ENCODE assay signal across 15 cellular contexts in the genomic region with DNA sequence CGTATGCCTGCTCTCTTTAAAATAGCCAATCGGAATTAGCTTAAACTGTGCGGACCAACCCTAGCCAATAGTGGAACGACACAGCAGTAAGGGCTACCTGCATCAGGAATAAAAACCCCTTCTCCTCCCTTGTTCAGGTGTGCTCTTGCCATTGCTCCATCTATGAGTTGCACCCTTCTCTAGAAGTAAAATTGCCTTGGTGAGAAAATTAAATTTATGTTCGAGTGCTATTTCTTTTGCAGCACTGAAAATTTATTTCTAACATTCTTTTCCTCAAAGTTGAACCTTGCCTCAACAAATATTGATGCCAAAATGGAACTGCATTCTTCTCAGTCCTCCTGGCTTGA.
"Had no signal": no experiment of that assay in that cellular context is flagged by ENCODE, and none has a peak within 500 bp of the region (broad histone marks: within the 10 kb centered on the region; RNA-seq: fewer than 3 reads in every experiment).

No MANE protein-coding gene starts in this region.

- ATAC-seq: gastrocnemius medialis, heart right ventricle had no signal

- H3K36me3 Mint-ChIP-seq: activated naive CD8-positive, alpha-beta T cell treated with anti-CD3 and anti-CD28 coated beads, Interleukin-2, amount 10 ng/mL, durations not matched to agents 7 days and 5 days had no signal

- H3K36me3 ChIP-seq: brain microvascular endothelial cell, gastrocnemius medialis, heart right ventricle, neural progenitor cell, ovary, thoracic aorta had no signal

- H3K4me2 ChIP-seq: neural progenitor cell had no signal

- H3K4me1 Mint-ChIP-seq: activated CD4-positive, alpha-beta T cell treated with anti-CD3 and anti-CD28 coated beads, Interleukin-2, amount 10 ng/mL, durations not matched to agents 7 days and 5 days; activated naive CD8-positive, alpha-beta T cell treated with anti-CD3 and anti-CD28 coated beads, Interleukin-2, amount 10 ng/mL, durations not matched to agents 7 days and 5 days; naive B cell had no signal

- H3K4me3 Mint-ChIP-seq: activated CD4-positive, alpha-beta T cell treated with anti-CD3 and anti-CD28 coated beads, Interleukin-2, amount 10 ng/mL, durations not matched to agents 7 days and 5 days; activated naive CD8-positive, alpha-beta T cell treated with anti-CD3 and anti-CD28 coated beads, Interleukin-2, amount 10 ng/mL, durations not matched to agents 7 days and 5 days; naive B cell; neural progenitor cell; T-helper 2 cell treated with Interferon-gamma antibody and Interleukin-4, amounts not matched to agents 5 μg/mL and 100 μg/mL, for 36 hours had no signal

- DNase-seq: activated CD4-positive, alpha-beta T cell treated with anti-CD3 and anti-CD28 coated beads, Interleukin-2, amount 10 ng/mL, durations not matched to agents 7 days and 5 days; activated CD8-positive, alpha-beta memory T cell treated with anti-CD3 and anti-CD28 coated beads for 24 hours; activated naive CD4-positive, alpha-beta T cell; activated naive CD8-positive, alpha-beta T cell treated with anti-CD3 and anti-CD28 coated beads, Interleukin-2, amount 10 ng/mL, durations not matched to agents 7 days and 5 days; cortex of kidney; effector CD4-positive, alpha-beta T cell; gastrocnemius medialis; heart right ventricle; naive B cell; ovary; stimulated activated CD4-positive, alpha-beta T cell treated with anti-CD3 and anti-CD28 coated beads, Interleukin-12 subunit alpha, Interleukin-12 subunit beta, amount 100 ng/mL, for 4 hours had no signal

- H3K4me1 ChIP-seq: gastrocnemius medialis had no signal

- H3K9me3 ChIP-seq: gastrocnemius medialis had no signal

- H3K27me3 ChIP-seq: brain microvascular endothelial cell, gastrocnemius medialis, heart right ventricle, neural progenitor cell, ovary had no signal

- H3K27ac ChIP-seq: brain microvascular endothelial cell, gastrocnemius medialis, neural progenitor cell, ovary, thoracic aorta had no signal

- H3K27ac Mint-ChIP-seq: activated CD4-positive, alpha-beta T cell treated with anti-CD3 and anti-CD28 coated beads, Interleukin-2, amount 10 ng/mL, durations not matched to agents 7 days and 5 days; activated naive CD8-positive, alpha-beta T cell treated with anti-CD3 and anti-CD28 coated beads, Interleukin-2, amount 10 ng/mL, durations not matched to agents 7 days and 5 days; naive B cell; neural progenitor cell; T-helper 2 cell treated with Interferon-gamma antibody and Interleukin-4, amounts not matched to agents 5 μg/mL and 100 μg/mL, for 36 hours had no signal

- H3K4me3 ChIP-seq: gastrocnemius medialis, heart right ventricle, neural progenitor cell, ovary, thoracic aorta had no signal

- H3K27me3 Mint-ChIP-seq: activated CD4-positive, alpha-beta T cell treated with anti-CD3 and anti-CD28 coated beads, Interleukin-2, amount 10 ng/mL, durations not matched to agents 7 days and 5 days had no signal

- H3K9ac ChIP-seq: neural progenitor cell had no signal
